In genomic region chr13:73914119-73914518, GRCh38 we compare ENCODE assay signal across 1 cellular context.
TF ChIP-seq lines count a peak whose summit lies in the region.

No MANE protein-coding gene starts in this region.

TF ChIP-seq in GM12878, 131 proteins besides CTCF, POLR2A, EP300 and RAD21 (continued from another document):
- TF ChIP-seq ZNF687 (IDR thresholded peaks at IDR 0.05), result no peak
- TF ChIP-seq NFXL1 (IDR thresholded peaks at IDR 0.05; ENCODE audit: borderline replicate concordance), result no peak
